In the genomic region with DNA sequence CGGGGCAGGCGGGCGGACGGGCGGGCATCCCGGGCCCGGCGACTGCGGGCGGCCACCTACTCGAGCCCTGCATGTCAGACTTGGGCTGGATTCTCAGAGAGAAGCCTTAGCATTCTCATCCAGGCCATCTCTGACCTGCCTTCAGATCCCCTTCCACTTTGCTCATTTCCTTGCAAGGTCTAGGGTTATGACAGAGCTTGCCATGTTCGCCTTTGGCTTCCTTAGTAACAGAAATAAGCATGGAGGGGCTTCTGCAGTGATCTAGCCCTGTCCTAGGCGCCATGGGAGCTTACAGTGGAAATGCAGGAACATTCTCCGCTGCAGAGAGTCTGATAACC, we compare ENCODE assay signal across 1 cellular context.
TF ChIP-seq lines count a peak whose summit lies in the region.

No MANE protein-coding gene starts in this region.

TF ChIP-seq in HepG2, 621 proteins besides CTCF, POLR2A, EP300 and RAD21 (continued from another document and continues in another):
- TF ChIP-seq ZNF318 (CRISPR knock-in tag; IDR thresholded peaks at IDR 0.05) = no peak
- TF ChIP-seq NR2F6 (IDR thresholded peaks at IDR 0.05) = no peak
- TF ChIP-seq NR2F6 (CRISPR knock-in tag; IDR thresholded peaks at IDR 0.05) = no peak
- no peak for TF ChIP-seq ZNF414 (CRISPR knock-in tag; IDR thresholded peaks at IDR 0.05)
- no peak for TF ChIP-seq ARNTL (CRISPR knock-in tag; IDR thresholded peaks at IDR 0.05)
- TF ChIP-seq MIXL1 (CRISPR knock-in tag; IDR thresholded peaks at IDR 0.05) = no peak
- TF ChIP-seq HOXA9 (CRISPR knock-in tag; IDR thresholded peaks at IDR 0.05; ENCODE audit: borderline replicate concordance) = no peak
- TF ChIP-seq PRDM4 (CRISPR knock-in tag; IDR thresholded peaks at IDR 0.05; ENCODE audit: borderline replicate concordance) = no peak
- TF ChIP-seq FOXJ3 (CRISPR knock-in tag; IDR thresholded peaks at IDR 0.05; ENCODE audit: borderline replicate concordance) = no peak
- peak; percentile 66; the same call in 1 of the 2 replicates for TF ChIP-seq ZNF549 (CRISPR knock-in tag; IDR thresholded peaks at IDR 0.05)
- 0 out of 2 replicates have a peak, but pooled peaks have one; percentile 32 for TF ChIP-seq FOSL1 (CRISPR knock-in tag; IDR thresholded peaks at IDR 0.05; ENCODE audit: borderline replicate concordance)
- TF ChIP-seq ZNF326 (CRISPR knock-in tag; IDR thresholded peaks at IDR 0.05; ENCODE audit: borderline replicate concordance) = no peak
- 0 out of 2 replicates have a peak, but pooled peaks have one; percentile 16 for TF ChIP-seq ZNF766 (CRISPR knock-in tag; IDR thresholded peaks at IDR 0.05; ENCODE audit: borderline replicate concordance)
- TF ChIP-seq EEA1 (CRISPR knock-in tag; IDR thresholded peaks at IDR 0.05; ENCODE audit: borderline replicate concordance) = no peak
- TF ChIP-seq ATAD3A (CRISPR knock-in tag; IDR thresholded peaks at IDR 0.05) = no peak
- TF ChIP-seq MIER3 (CRISPR knock-in tag; IDR thresholded peaks at IDR 0.05; ENCODE audit: borderline replicate concordance) = no peak
- no peak for TF ChIP-seq ZNF207 (IDR thresholded peaks at IDR 0.05; ENCODE audit: borderline replicate concordance)
- no peak for TF ChIP-seq MAFK (conservative IDR thresholded peaks at IDR 0.05 in 1 of 2, IDR thresholded peaks at IDR 0.05 in 1 of 2; ENCODE audit: low read length in 2 of 2)
- no peak for TF ChIP-seq ZNF513 (CRISPR knock-in tag; conservative IDR thresholded peaks at IDR 0.05)
- no peak for TF ChIP-seq ZNF7 (CRISPR knock-in tag; IDR thresholded peaks at IDR 0.05)
- TF ChIP-seq ZNF660 (CRISPR knock-in tag; IDR thresholded peaks at IDR 0.05; ENCODE audit: borderline replicate concordance, low read depth) = no peak
- no peak for TF ChIP-seq TBX3 (IDR thresholded peaks at IDR 0.05; ENCODE audit: borderline replicate concordance)
- TF ChIP-seq, protein P1, sequence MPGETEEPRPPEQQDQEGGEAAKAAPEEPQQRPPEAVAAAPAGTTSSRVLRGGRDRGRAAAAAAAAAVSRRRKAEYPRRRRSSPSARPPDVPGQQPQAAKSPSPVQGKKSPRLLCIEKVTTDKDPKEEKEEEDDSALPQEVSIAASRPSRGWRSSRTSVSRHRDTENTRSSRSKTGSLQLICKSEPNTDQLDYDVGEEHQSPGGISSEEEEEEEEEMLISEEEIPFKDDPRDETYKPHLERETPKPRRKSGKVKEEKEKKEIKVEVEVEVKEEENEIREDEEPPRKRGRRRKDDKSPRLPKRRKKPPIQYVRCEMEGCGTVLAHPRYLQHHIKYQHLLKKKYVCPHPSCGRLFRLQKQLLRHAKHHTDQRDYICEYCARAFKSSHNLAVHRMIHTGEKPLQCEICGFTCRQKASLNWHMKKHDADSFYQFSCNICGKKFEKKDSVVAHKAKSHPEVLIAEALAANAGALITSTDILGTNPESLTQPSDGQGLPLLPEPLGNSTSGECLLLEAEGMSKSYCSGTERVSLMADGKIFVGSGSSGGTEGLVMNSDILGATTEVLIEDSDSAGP (CRISPR knock-in tag; IDR thresholded peaks at IDR 0.05; ENCODE audit: borderline replicate concordance) = 0 out of 2 replicates have a peak, but pooled peaks have one; percentile 3
- no peak for TF ChIP-seq FOXC1 (CRISPR knock-in tag; IDR thresholded peaks at IDR 0.05; ENCODE audit: borderline replicate concordance)
- TF ChIP-seq SNRNP70 (IDR thresholded peaks at IDR 0.05; ENCODE audit: low read depth, low read length) = no peak
- no peak for TF ChIP-seq ZNF460 (CRISPR knock-in tag; IDR thresholded peaks at IDR 0.05; ENCODE audit: borderline replicate concordance)
- no peak for TF ChIP-seq ZNF609 (CRISPR knock-in tag; IDR thresholded peaks at IDR 0.05; ENCODE audit: borderline replicate concordance)
